In the genomic region with DNA sequence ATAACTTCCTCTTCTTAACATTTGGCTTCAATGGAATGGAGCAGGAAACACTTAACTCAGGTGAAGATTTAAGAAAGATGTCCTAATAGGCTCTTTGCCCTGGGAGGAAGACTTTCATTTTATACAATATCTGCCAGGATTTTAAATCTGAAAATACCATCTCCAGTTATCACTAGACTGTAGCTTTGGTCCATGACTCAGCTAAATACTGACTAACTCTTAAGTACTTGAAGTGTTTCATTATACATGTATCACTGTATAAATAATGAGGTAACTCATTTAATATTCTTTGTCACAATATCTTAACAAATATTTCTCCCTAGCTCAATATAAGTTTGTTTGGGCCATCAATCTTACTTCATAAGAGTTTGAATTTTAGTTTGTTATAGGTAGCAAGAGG, we compare ENCODE assay signal across 12 cellular contexts. TPM values are rescaled to one million over a fixed set of nuclear protein-coding genes. Genes with fewer than 3 reads are reported as not detected.
A peak's percentile ranks its signal among the peaks of the same experiment; 100 is the strongest.
DNase-seq lines count a peak whose midpoint lies in the region; ATAC-seq and TF ChIP-seq lines count a peak whose summit lies in the region.
"Had no signal": no experiment of that assay in that cellular context is flagged by ENCODE, and none has a peak within 500 bp of the region (broad histone marks: within the 10 kb centered on the region; RNA-seq: fewer than 3 reads in every experiment).

No MANE protein-coding gene starts in this region.

- peak overlapping the region; percentile 68 for H3K27ac Mint-ChIP-seq in activated naive CD4-positive, alpha-beta T cell treated with anti-CD3 and anti-CD28 coated beads, Interleukin-2, amount 50 U/mL, for 24 hours
- no peak overlapping the region for H3K27ac Mint-ChIP-seq in activated naive CD4-positive, alpha-beta T cell treated with anti-CD3 and anti-CD28 coated beads for 36 hours

- no peak overlapping the region for H3K4me3 ChIP-seq in SJSA1
- no peak overlapping the region for H3K4me3 ChIP-seq in fibroblast of mammary gland (ENCODE audit: control insufficient read depth, low read depth, low read length)
- H3K4me3 ChIP-seq in stomach: no peak overlapping the region
- H3K4me3 ChIP-seq: adrenal gland; BLaER1 treated with 17β-estradiol and CSF1 and Interleukin-3, amounts not matched to agents 10 nM and 100 nM had no signal

- H3K27me3 ChIP-seq in SJSA1 (replicated peaks) (no peaks in the 10 kb centered on the region), stomach (no peaks in the 10 kb centered on the region)
- H3K27me3 ChIP-seq: adrenal gland; BLaER1 treated with 17β-estradiol and CSF1 and Interleukin-3, amounts not matched to agents 10 nM and 100 nM had no signal

- peaks cover 5% of the 10 kb centered on the region for H3K36me3 Mint-ChIP-seq in activated naive CD4-positive, alpha-beta T cell treated with anti-CD3 and anti-CD28 coated beads, Interleukin-2, amount 50 U/mL, for 24 hours
- H3K36me3 Mint-ChIP-seq in activated naive CD4-positive, alpha-beta T cell treated with anti-CD3 and anti-CD28 coated beads for 36 hours (ENCODE audit: low read depth): no peaks in the 10 kb centered on the region

- H3K36me3 ChIP-seq in SJSA1 (no peaks in the 10 kb centered on the region), stomach (no peaks in the 10 kb centered on the region)
- H3K36me3 ChIP-seq: adrenal gland had no signal

- H3K4me1 ChIP-seq in SJSA1 (replicated peaks): peaks cover 28% of the 10 kb centered on the region
- peaks cover 0 to 25% (median 6%) of the 10 kb centered on the region in 4 donors for H3K4me1 ChIP-seq in stomach

- H3K4me3 Mint-ChIP-seq in activated naive CD4-positive, alpha-beta T cell treated with anti-CD3 and anti-CD28 coated beads, Interleukin-2, amount 50 U/mL, for 24 hours: no peak overlapping the region
- no peak overlapping the region for H3K4me3 Mint-ChIP-seq in activated naive CD4-positive, alpha-beta T cell treated with anti-CD3 and anti-CD28 coated beads for 36 hours
- H3K4me3 Mint-ChIP-seq: nephron had no signal

- H3K27me3 Mint-ChIP-seq in activated naive CD4-positive, alpha-beta T cell treated with anti-CD3 and anti-CD28 coated beads, Interleukin-2, amount 50 U/mL, for 24 hours: no peaks in the 10 kb centered on the region
- H3K27me3 Mint-ChIP-seq in activated naive CD4-positive, alpha-beta T cell treated with anti-CD3 and anti-CD28 coated beads for 36 hours (ENCODE audit: low read depth): no peaks in the 10 kb centered on the region

- H3K9me3 ChIP-seq in SJSA1 (replicated peaks): no peaks in the 10 kb centered on the region; the same call in 1 of the 2 replicates
- peaks cover 0 to 10% (median 0%) of the 10 kb centered on the region in 4 donors for H3K9me3 ChIP-seq in stomach

- H3K9me3 Mint-ChIP-seq in activated naive CD4-positive, alpha-beta T cell treated with anti-CD3 and anti-CD28 coated beads, Interleukin-2, amount 50 U/mL, for 24 hours: no peaks in the 10 kb centered on the region
- H3K9me3 Mint-ChIP-seq in activated naive CD4-positive, alpha-beta T cell treated with anti-CD3 and anti-CD28 coated beads for 36 hours: peaks cover 7% of the 10 kb centered on the region

- no peak for TF ChIP-seq CTCF in fibroblast of mammary gland (conservative IDR thresholded peaks at IDR 0.05; ENCODE audit: control insufficient read depth, insufficient read depth, low read depth, low read length)
- TF ChIP-seq CTCF in stomach (IDR thresholded peaks at IDR 0.05): no peak

- no peak for DNase-seq in activated naive CD4-positive, alpha-beta T cell treated with anti-CD3 and anti-CD28 coated beads for 36 hours
- DNase-seq in SJSA1 (ENCODE audit: low read depth in 1 of 2, low spot score in 2 of 2): peak in 1 of 2 experiments; percentile 42
- DNase-seq in fibroblast of mammary gland (ENCODE audit: low read depth): peak; percentile 74
- no peak for DNase-seq in stomach
- DNase-seq in NCI-H748 treated with DMSO at 0.1 percent for 48 hours (lab: John Stamatoyannopoulos, UW): no peak
- DNase-seq: adrenal gland, NCI-H1694 had no signal

- ATAC-seq in GM21447 (IDR thresholded peaks at IDR 0.05; ENCODE audit: unreplicated experiment) (no peak), GM21390 (IDR thresholded peaks at IDR 0.05; ENCODE audit: unreplicated experiment) (no peak)

- H3K27ac ChIP-seq in SJSA1: peak overlapping the region; percentile 17; the same call in 1 of the 2 replicates
- H3K27ac ChIP-seq in stomach: peak overlapping the region in 3 of 5 donors; percentile 37 to 65 (median 53)
- H3K27ac ChIP-seq: adrenal gland; BLaER1 treated with 17β-estradiol and CSF1 and Interleukin-3, amounts not matched to agents 10 nM and 100 nM had no signal

- no peak for TF ChIP-seq EP300 in stomach (IDR thresholded peaks at IDR 0.05)

- peaks cover 19% of the 10 kb centered on the region for H3K4me1 Mint-ChIP-seq in activated naive CD4-positive, alpha-beta T cell treated with anti-CD3 and anti-CD28 coated beads, Interleukin-2, amount 50 U/mL, for 24 hours
- H3K4me1 Mint-ChIP-seq in activated naive CD4-positive, alpha-beta T cell treated with anti-CD3 and anti-CD28 coated beads for 36 hours (ENCODE audit: low read depth): peaks cover 17% of the 10 kb centered on the region

- intact Hi-C loops in activated naive CD4-positive, alpha-beta T cell treated with anti-CD3 and anti-CD28 coated beads for 36 hours (cut with micrococcal nuclease): no loop called here
- intact Hi-C loops in stomach (cut with DNase I; ENCODE audit: low total_unique reads): no loop called here

- CTCF ChIA-PET in activated naive CD4-positive, alpha-beta T cell treated with anti-CD3 and anti-CD28 coated beads for 36 hours (lab: Charles Lee): no interaction called here

- no peak for TF ChIP-seq POLR2A in stomach (IDR thresholded peaks at IDR 0.05)

RNA-seq across cellular contexts. Expression of gene RBKS, which starts 34.7 kb away (rescaled TPM):
- total RNA-seq in activated naive CD4-positive, alpha-beta T cell treated with anti-CD3 and anti-CD28 coated beads for 36 hours: 1 to 10 TPM; 1.1 to 1.2 TPM
- total RNA-seq in SJSA1 (2014; rRNA removed; shearing (Covaris generic)): 1.3 TPM in 1 of 2 replicates, not detected in the other
- total RNA-seq in stomach: 1 to 10 TPM in 2 of 5 donors, not detected in 3; 2.7 to 2.9 TPM
- polyA plus RNA-seq in stomach: 1 to 10 TPM in 2 of 3 donors, under 1 TPM in 1; 0.76 to 1.9 (median 1.4) TPM

RNA-seq across cellular contexts. Expression of gene BABAM2, which starts 35.1 kb away (rescaled TPM):
- 10 to 100 TPM; 41.8 to 47.2 TPM for total RNA-seq in activated naive CD4-positive, alpha-beta T cell treated with anti-CD3 and anti-CD28 coated beads for 36 hours
- 18.7 and 24.6 TPM in 2 replicates for total RNA-seq in SJSA1 (2014; rRNA removed; shearing (Covaris generic))
- 10 to 100 TPM; 14.2 to 41.4 (median 24.1) TPM for total RNA-seq in stomach
- 10 to 100 TPM; 16.0 to 24.3 (median 16.2) TPM for polyA plus RNA-seq in stomach
